ENCODE assay signal across 25 cellular contexts in genomic region chr3:115038831-115039230, GRCh38.
A peak's percentile ranks its signal among the peaks of the same experiment; 100 is the strongest.
DNase-seq lines count a peak whose midpoint lies in the region; ATAC-seq, FAIRE-seq and TF ChIP-seq lines count a peak whose summit lies in the region.
"Had no signal": no experiment of that assay in that cellular context is flagged by ENCODE, and none has a peak within 500 bp of the region (broad histone marks: within the 10 kb centered on the region; RNA-seq: fewer than 3 reads in every experiment).

No MANE protein-coding gene starts in this region.

- peak overlapping the region; percentile 39 for H3K4me2 ChIP-seq in A549
- H3K4me2 ChIP-seq: BLaER1 treated with 17β-estradiol and CSF1 and Interleukin-3, amounts not matched to agents 10 nM and 100 nM had no signal

- H3K27ac ChIP-seq in A549 (no peak overlapping the region), right lobe of liver (no peak overlapping the region)
- H3K27ac ChIP-seq: 22Rv1; BLaER1 treated with 17β-estradiol and CSF1 and Interleukin-3, amounts not matched to agents 10 nM and 100 nM had no signal

- FAIRE-seq in A549 (lab: Jason Lieb, UNC): peak; percentile 18
- FAIRE-seq: D721Med, GM12878, GM18507 had no signal

- peak in 1 of 2 experiments; percentile 18 for DNase-seq in A549 (ENCODE audit: low read depth in 1 of 2, low spot score in 1 of 2)
- peak; percentile 29 for DNase-seq in ELR (ENCODE audit: low read depth)
- peak; percentile 24 for DNase-seq in M059J (ENCODE audit: low read depth)
- no peak for DNase-seq in right lobe of liver
- no peak for DNase-seq in progenitor cell of endocrine pancreas (ENCODE audit: low spot score, unreplicated experiment)
- no peak for DNase-seq in osteocyte (ENCODE audit: extremely low spot score, unreplicated experiment)
- no peak for DNase-seq in germinal center (ENCODE audit: low spot score)
- DNase-seq: ACHN; AML-193; BE2C; CD4-positive, alpha-beta T cell; CD8-positive, alpha-beta memory T cell; DMS 273 treated with DMSO at 0.1 percent for 48 hours; DMS79; GDM1; GOT3; H7; HCEC 1CT had no signal

- CTCF ChIA-PET in A549 (lab: Yijun Ruan, JAX): no interaction called here

- ATAC-seq in A549 (peak in 1 of 2 experiments; percentile 35; a peak in 1 of 6 replicates), SK-N-SH treated with all-trans-retinoic acid at 6 μM for 48 hours (no peak), right lobe of liver (no peak)
- ATAC-seq: GM12878 had no signal

- TF ChIP-seq RAD21 in A549 (conservative IDR thresholded peaks at IDR 0.05 in 1 of 2, IDR thresholded peaks at IDR 0.05 in 1 of 2): no peak

- peaks cover 8% of the 10 kb centered on the region for H3K9me3 Mint-ChIP-seq in progenitor cell of endocrine pancreas (ENCODE audit: low read depth)
- peaks cover 17% of the 10 kb centered on the region for H3K9me3 Mint-ChIP-seq in osteocyte (ENCODE audit: unreplicated experiment)
- H3K9me3 Mint-ChIP-seq: CD4-positive, alpha-beta T cell had no signal

- H3K9me3 ChIP-seq in A549: peaks cover 13% of the 10 kb centered on the region; the same call in 2 of the 3 replicates
- H3K9me3 ChIP-seq in right lobe of liver: no peaks in the 10 kb centered on the region
- H3K9me3 ChIP-seq: BE2C had no signal

- POLR2A ChIA-PET in A549 (lab: Yijun Ruan, JAX): no interaction called here

- H3K27ac Mint-ChIP-seq in progenitor cell of endocrine pancreas (no peak overlapping the region), osteocyte (ENCODE audit: unreplicated experiment) (no peak overlapping the region)
- H3K27ac Mint-ChIP-seq: CD14-positive monocyte; CD4-positive, alpha-beta T cell had no signal

- no peaks in the 10 kb centered on the region for H3K27me3 ChIP-seq in right lobe of liver
- H3K27me3 ChIP-seq: BE2C; BLaER1 treated with 17β-estradiol and CSF1 and Interleukin-3, amounts not matched to agents 10 nM and 100 nM had no signal

- WGBS in A549 (ENCODE audit: missing lambda C conversion rate): 63% methylated on average over 1 of the region's 1 CpG
- WGBS in right lobe of liver (ENCODE audit: insufficient coverage, low coverage, low lambda C conversion rate, missing lambda C conversion rate): 81% methylated on average over 1 of the region's 1 CpG

- no peaks in the 10 kb centered on the region for H3K36me3 ChIP-seq in right lobe of liver
- H3K36me3 ChIP-seq: BE2C had no signal

- intact Hi-C loops in right lobe of liver (cut with DNase I): no loop called here

- H3K36me3 Mint-ChIP-seq in progenitor cell of endocrine pancreas (ENCODE audit: insufficient read depth) (peaks cover 4% of the 10 kb centered on the region), osteocyte (ENCODE audit: unreplicated experiment) (peaks cover 4% of the 10 kb centered on the region)

- TF ChIP-seq POLR2A in A549 (IDR thresholded peaks at IDR 0.05; ENCODE audit: low read length): no peak
- TF ChIP-seq POLR2A in right lobe of liver (IDR thresholded peaks at IDR 0.05): no peak

- H3K4me1 Mint-ChIP-seq in progenitor cell of endocrine pancreas (ENCODE audit: low read depth) (peaks cover 3% of the 10 kb centered on the region), osteocyte (ENCODE audit: unreplicated experiment) (peaks cover 16% of the 10 kb centered on the region)
- H3K4me1 Mint-ChIP-seq: CD14-positive monocyte had no signal

- TF ChIP-seq EP300 in A549 (IDR thresholded peaks at IDR 0.05): no peak

- no peaks in the 10 kb centered on the region for H3K27me3 Mint-ChIP-seq in progenitor cell of endocrine pancreas
- no peaks in the 10 kb centered on the region for H3K27me3 Mint-ChIP-seq in osteocyte (ENCODE audit: unreplicated experiment)
- H3K27me3 Mint-ChIP-seq: CD4-positive, alpha-beta T cell; CD8-positive, alpha-beta memory T cell had no signal

- H3K4me3 ChIP-seq in A549 (no peak overlapping the region), right lobe of liver (no peak overlapping the region)
- H3K4me3 ChIP-seq: BLaER1 treated with 17β-estradiol and CSF1 and Interleukin-3, amounts not matched to agents 10 nM and 100 nM; GM12878 had no signal

- H3K4me1 ChIP-seq in A549: peaks cover 17% of the 10 kb centered on the region; the same call in 2 of the 3 replicates
- no peaks in the 10 kb centered on the region for H3K4me1 ChIP-seq in right lobe of liver
- H3K4me1 ChIP-seq: BE2C; BLaER1 treated with 17β-estradiol and CSF1 and Interleukin-3, amounts not matched to agents 10 nM and 100 nM had no signal

- H3K4me3 Mint-ChIP-seq in progenitor cell of endocrine pancreas (ENCODE audit: low read depth) (no peak overlapping the region), osteocyte (ENCODE audit: unreplicated experiment) (no peak overlapping the region)
- H3K4me3 Mint-ChIP-seq: CD14-positive monocyte; CD4-positive, alpha-beta T cell; CD8-positive, alpha-beta memory T cell had no signal

- no peak for TF ChIP-seq CTCF in A549 (IDR thresholded peaks at IDR 0.05)
- TF ChIP-seq CTCF in right lobe of liver (IDR thresholded peaks at IDR 0.05): no peak
- no peak for TF ChIP-seq CTCF in progenitor cell of endocrine pancreas (IDR thresholded peaks at IDR 0.05; ENCODE audit: unreplicated experiment)
- TF ChIP-seq CTCF in osteocyte (IDR thresholded peaks at IDR 0.05): no peak

TF ChIP-seq in A549, 52 proteins besides CTCF, POLR2A, EP300 and RAD21:
- no peak for TF ChIP-seq EHMT2 (IDR thresholded peaks at IDR 0.05; ENCODE audit: low read depth)
- no peak for TF ChIP-seq TP53 (CRISPR knock-in tag; IDR thresholded peaks at IDR 0.05)
- no peak for TF ChIP-seq SMC3 (IDR thresholded peaks at IDR 0.05)
- peak; percentile 91 for TF ChIP-seq GATA3 (IDR thresholded peaks at IDR 0.05; ENCODE audit: borderline replicate concordance)
- no peak for TF ChIP-seq NFE2L2 (conservative IDR thresholded peaks at IDR 0.05; ENCODE audit: low read length)
- no peak for TF ChIP-seq RARB (CRISPR knock-in tag; IDR thresholded peaks at IDR 0.05)

TF ChIP-seq in SK-N-SH treated with all-trans-retinoic acid at 6 μM for 48 hours, 23 proteins besides CTCF, POLR2A, EP300 and RAD21:
- TF ChIP-seq ISL1 (CRISPR knock-in tag; IDR thresholded peaks at IDR 0.05) (peak; percentile 47), OSR1 (CRISPR knock-in tag; IDR thresholded peaks at IDR 0.05) (no peak), ZFP3 (CRISPR knock-in tag; IDR thresholded peaks at IDR 0.05) (0 out of 2 replicates have a peak, but pooled peaks have one; percentile 16), GLIS3 (CRISPR knock-in tag; IDR thresholded peaks at IDR 0.05) (no peak), TCF4 (CRISPR knock-in tag; IDR thresholded peaks at IDR 0.05; ENCODE audit: borderline replicate concordance) (no peak; the same call in 1 of the 2 replicates), ZNF8 (CRISPR knock-in tag; IDR thresholded peaks at IDR 0.05) (peak; percentile 26; the same call in 1 of the 2 replicates), SNAI2 (CRISPR knock-in tag; IDR thresholded peaks at IDR 0.05) (peak; percentile 52; the same call in 1 of the 2 replicates)
- TF ChIP-seq, protein P1, sequence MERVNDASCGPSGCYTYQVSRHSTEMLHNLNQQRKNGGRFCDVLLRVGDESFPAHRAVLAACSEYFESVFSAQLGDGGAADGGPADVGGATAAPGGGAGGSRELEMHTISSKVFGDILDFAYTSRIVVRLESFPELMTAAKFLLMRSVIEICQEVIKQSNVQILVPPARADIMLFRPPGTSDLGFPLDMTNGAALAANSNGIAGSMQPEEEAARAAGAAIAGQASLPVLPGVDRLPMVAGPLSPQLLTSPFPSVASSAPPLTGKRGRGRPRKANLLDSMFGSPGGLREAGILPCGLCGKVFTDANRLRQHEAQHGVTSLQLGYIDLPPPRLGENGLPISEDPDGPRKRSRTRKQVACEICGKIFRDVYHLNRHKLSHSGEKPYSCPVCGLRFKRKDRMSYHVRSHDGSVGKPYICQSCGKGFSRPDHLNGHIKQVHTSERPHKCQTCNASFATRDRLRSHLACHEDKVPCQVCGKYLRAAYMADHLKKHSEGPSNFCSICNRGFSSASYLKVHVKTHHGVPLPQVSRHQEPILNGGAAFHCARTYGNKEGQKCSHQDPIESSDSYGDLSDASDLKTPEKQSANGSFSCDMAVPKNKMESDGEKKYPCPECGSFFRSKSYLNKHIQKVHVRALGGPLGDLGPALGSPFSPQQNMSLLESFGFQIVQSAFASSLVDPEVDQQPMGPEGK (CRISPR knock-in tag; IDR thresholded peaks at IDR 0.05; ENCODE audit: borderline replicate concordance): 0 out of 2 replicates have a peak, but pooled peaks have one; percentile 31
- TF ChIP-seq, protein P2, sequence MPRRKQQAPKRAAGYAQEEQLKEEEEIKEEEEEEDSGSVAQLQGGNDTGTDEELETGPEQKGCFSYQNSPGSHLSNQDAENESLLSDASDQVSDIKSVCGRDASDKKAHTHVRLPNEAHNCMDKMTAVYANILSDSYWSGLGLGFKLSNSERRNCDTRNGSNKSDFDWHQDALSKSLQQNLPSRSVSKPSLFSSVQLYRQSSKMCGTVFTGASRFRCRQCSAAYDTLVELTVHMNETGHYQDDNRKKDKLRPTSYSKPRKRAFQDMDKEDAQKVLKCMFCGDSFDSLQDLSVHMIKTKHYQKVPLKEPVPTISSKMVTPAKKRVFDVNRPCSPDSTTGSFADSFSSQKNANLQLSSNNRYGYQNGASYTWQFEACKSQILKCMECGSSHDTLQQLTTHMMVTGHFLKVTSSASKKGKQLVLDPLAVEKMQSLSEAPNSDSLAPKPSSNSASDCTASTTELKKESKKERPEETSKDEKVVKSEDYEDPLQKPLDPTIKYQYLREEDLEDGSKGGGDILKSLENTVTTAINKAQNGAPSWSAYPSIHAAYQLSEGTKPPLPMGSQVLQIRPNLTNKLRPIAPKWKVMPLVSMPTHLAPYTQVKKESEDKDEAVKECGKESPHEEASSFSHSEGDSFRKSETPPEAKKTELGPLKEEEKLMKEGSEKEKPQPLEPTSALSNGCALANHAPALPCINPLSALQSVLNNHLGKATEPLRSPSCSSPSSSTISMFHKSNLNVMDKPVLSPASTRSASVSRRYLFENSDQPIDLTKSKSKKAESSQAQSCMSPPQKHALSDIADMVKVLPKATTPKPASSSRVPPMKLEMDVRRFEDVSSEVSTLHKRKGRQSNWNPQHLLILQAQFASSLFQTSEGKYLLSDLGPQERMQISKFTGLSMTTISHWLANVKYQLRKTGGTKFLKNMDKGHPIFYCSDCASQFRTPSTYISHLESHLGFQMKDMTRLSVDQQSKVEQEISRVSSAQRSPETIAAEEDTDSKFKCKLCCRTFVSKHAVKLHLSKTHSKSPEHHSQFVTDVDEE (CRISPR knock-in tag; IDR thresholded peaks at IDR 0.05): 0 out of 2 replicates have a peak, but pooled peaks have one; percentile 17

Comparison
In these comparisons a context has a peak if more than half of its experiments do, and no peak if none do; other contexts are left out.
1. DNase-seq: peak in ELR (single experiment) and M059J (single experiment); none in right lobe of liver (0 of 3), progenitor cell of endocrine pancreas (single experiment), osteocyte (single experiment) and germinal center (single experiment).